8 cellular contexts compared by ENCODE assay signal in the genomic region with DNA sequence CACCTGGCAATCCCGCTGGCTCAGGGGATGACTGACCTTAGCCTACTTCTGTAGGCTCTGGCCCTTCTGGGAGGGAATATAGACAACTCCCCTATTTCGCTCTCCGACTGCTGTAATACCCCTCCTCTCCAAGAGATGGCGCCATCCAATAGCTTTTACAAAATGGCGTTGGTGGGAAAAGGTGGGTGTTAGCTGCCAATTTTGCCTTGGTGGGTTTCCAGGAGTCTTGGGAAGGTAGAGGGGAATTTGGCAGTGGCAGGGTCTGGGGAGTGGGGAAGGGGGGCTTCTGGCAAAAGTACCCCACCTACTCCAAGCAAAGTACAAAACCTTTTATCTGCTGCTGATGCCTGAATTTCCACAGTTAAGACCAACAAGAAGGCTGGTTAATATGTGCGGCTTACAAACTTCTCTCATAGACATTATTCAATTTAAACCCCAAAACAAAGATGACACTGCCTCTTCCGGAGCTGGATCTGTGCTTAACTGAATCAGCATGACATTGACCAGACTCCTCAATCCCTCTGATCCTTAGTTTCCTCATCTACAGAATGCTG.
DNase-seq lines count a peak whose midpoint lies in the region; ATAC-seq and TF ChIP-seq lines count a peak whose summit lies in the region.

No MANE protein-coding gene starts in this region.

- DNase-seq in AG10803 (ENCODE audit: low read depth) = peak; percentile 6
- peak; percentile 63 for DNase-seq in GM12865 (ENCODE audit: low read depth)
- DNase-seq in NCI-H526 (lab: John Stamatoyannopoulos, UW) = peak; percentile 6 to 64
- peak; percentile 14 for DNase-seq in astrocyte of the spinal cord (ENCODE audit: low read depth, low spot score)
- no peak for DNase-seq in kidney epithelial cell (ENCODE audit: low read depth)
- no peak for DNase-seq in suprapubic skin (ENCODE audit: low spot score in 2 of 2)
- no peak for DNase-seq in activated gamma-delta T cell (lab: John Stamatoyannopoulos, UW)

- H3K4me3 ChIP-seq in AG10803 (ENCODE audit: low read length) (no peak overlapping the region), GM12865 (ENCODE audit: low read depth, low read length) (no peak overlapping the region), astrocyte of the spinal cord (ENCODE audit: low read depth, low read length) (no peak overlapping the region), kidney epithelial cell (ENCODE audit: low read depth, low read length) (no peak overlapping the region), suprapubic skin (no peak overlapping the region)

- H3K27me3 ChIP-seq in kidney epithelial cell (ENCODE audit: control insufficient read depth, insufficient read depth, low read length) (peaks cover 6% of the 10 kb centered on the region), suprapubic skin (no peaks in the 10 kb centered on the region)

- H3K4me1 ChIP-seq in suprapubic skin = no peaks in the 10 kb centered on the region

- TF ChIP-seq EP300 in suprapubic skin (IDR thresholded peaks at IDR 0.05) = no peak

- in situ Hi-C loops in astrocyte of the spinal cord (cut with HindIII; ENCODE audit: low sequenced_read_pairs) = no loop called here

- TF ChIP-seq POLR2A in suprapubic skin (IDR thresholded peaks at IDR 0.05) = no peak

- H3K9me3 ChIP-seq in suprapubic skin = no peaks in the 10 kb centered on the region

- WGBS in suprapubic skin = 36% methylated on average over 7 of the region's 7 CpGs

- no peak for ATAC-seq in HG03469 (IDR thresholded peaks at IDR 0.05; ENCODE audit: unreplicated experiment)

- H3K36me3 ChIP-seq in kidney epithelial cell (ENCODE audit: control insufficient read depth, insufficient read depth, low read length) (no peaks in the 10 kb centered on the region), suprapubic skin (no peaks in the 10 kb centered on the region)

- TF ChIP-seq CTCF in AG10803 (conservative IDR thresholded peaks at IDR 0.05; ENCODE audit: low read length) (peak; percentile 78), GM12865 (IDR thresholded peaks at IDR 0.05; ENCODE audit: insufficient read depth, low read depth, low read length, missing control alignments) (peak; percentile 91), astrocyte of the spinal cord (IDR thresholded peaks at IDR 0.05; ENCODE audit: low read depth, low read length) (peak; percentile 85), kidney epithelial cell (IDR thresholded peaks at IDR 0.05; ENCODE audit: insufficient read depth, low read length, poor library complexity, severe bottlenecking) (peak; percentile 86), suprapubic skin (IDR thresholded peaks at IDR 0.05) (peak; percentile 64 to 77)

- no peak overlapping the region for H3K27ac ChIP-seq in suprapubic skin

Comparison
In these comparisons a context has a peak if more than half of its experiments do, and no peak if none do; other contexts are left out.
1. DNase-seq: peak in AG10803 (single experiment), GM12865 (single experiment), NCI-H526 (2 of 2) and astrocyte of the spinal cord (single experiment); none in kidney epithelial cell (single experiment), suprapubic skin (0 of 2) and activated gamma-delta T cell (single experiment).
2. Peak in every context shown above with its lines, with median percentiles within 50 percentile points of each other: CTCF ChIP-seq.